ENCODE assay signal across 9 cellular contexts in genomic region chr15:40893019-40893723, GRCh38. TPM values are rescaled to one million over a fixed set of nuclear protein-coding genes. Genes with fewer than 3 reads are reported as not detected.
A peak's percentile ranks its signal among the peaks of the same experiment; 100 is the strongest.
DNase-seq lines count a peak whose midpoint lies in the region; ATAC-seq, FAIRE-seq and TF ChIP-seq lines count a peak whose summit lies in the region.
"Had no signal": no experiment of that assay in that cellular context is flagged by ENCODE, and none has a peak within 500 bp of the region (broad histone marks: within the 10 kb centered on the region; RNA-seq: fewer than 3 reads in every experiment).

No MANE protein-coding gene starts in this region.

- intact Hi-C loops in HCT116 (cut with micrococcal nuclease) = loop anchor here (5.0 kb wide), 1 partner anchor 301 kb away; the partner anchor contains the start of gene KNL1
- intact Hi-C loops in left ventricle myocardium inferior (cut with micrococcal nuclease) = no loop called here
- intact Hi-C loops in gastrocnemius medialis (cut with DNase I; ENCODE audit: low total_unique reads) = loop anchor here (5.0 to 10.0 kb wide), 4 partner anchors 88 to 371 kb away; partner anchors contain the start of genes DNAJC17, KNL1 and ZFYVE19

- no peak for TF ChIP-seq CTCF in HCT116 (IDR thresholded peaks at IDR 0.05 in 2 of 3, conservative IDR thresholded peaks at IDR 0.05 in 1 of 3; ENCODE audit: borderline replicate concordance in 1 of 3, insufficient read depth in 1 of 3, low read depth in 2 of 3, low read length in 2 of 3)
- TF ChIP-seq CTCF in left ventricle myocardium inferior (IDR thresholded peaks at IDR 0.05; ENCODE audit: borderline replicate concordance) = no peak
- TF ChIP-seq CTCF in gastrocnemius medialis (IDR thresholded peaks at IDR 0.05 in 4 of 5, conservative IDR thresholded peaks at IDR 0.05 in 1 of 5) = no peak
- TF ChIP-seq CTCF in omental fat pad (IDR thresholded peaks at IDR 0.05) = no peak

- peaks cover 7 to 26% of the 10 kb centered on the region in 2 experiments; a peak in 3 of 4 replicates for H3K4me1 ChIP-seq in HCT116 (ENCODE audit: control insufficient read depth in 1 of 2, insufficient read depth in 2 of 2, low read length in 2 of 2)
- H3K4me1 ChIP-seq in left ventricle myocardium inferior = peaks cover 32% of the 10 kb centered on the region
- peaks cover 13 to 17% of the 10 kb centered on the region in 2 donors for H3K4me1 ChIP-seq in gastrocnemius medialis
- H3K4me1 ChIP-seq in small intestine (ENCODE audit: control insufficient read depth in 2 of 2, insufficient read depth in 1 of 2, low read depth in 1 of 2, low read length in 1 of 2) = peaks cover 2% of the 10 kb centered on the region in 2 donors

- H3K4me3 ChIP-seq in HCT116 (replicated peaks in 1 of 2; ENCODE audit: low read depth in 1 of 2, low read length in 2 of 2) (no peak overlapping the region), left ventricle myocardium inferior (peak overlapping the region; percentile 83), gastrocnemius medialis (peak overlapping the region; percentile 57 to 94 (median 92)), small intestine (ENCODE audit: low read depth in 1 of 2, low read length in 2 of 2) (no peak overlapping the region)

- RAD21 ChIA-PET in HCT116 (lab: Charles Lee; ENCODE audit: low non-redundant PET in 1 of 2, low total read pairs in 2 of 2, uncharacterized antibody in 2 of 2, unreplicated experiment in 2 of 2) = interaction anchor here (0.8 to 2.4 kb wide), 10 partner anchors 13 to 110 kb away, joined by 3 to 21 read pairs (median 7); partner anchors contain the start of genes RHOV (in 1 of the 2) and SPINT1 (in 1 of the 2)

- H3K9ac ChIP-seq in HCT116 (ENCODE audit: low read length) = no peak overlapping the region

- TF ChIP-seq RAD21 in HCT116 (IDR thresholded peaks at IDR 0.05; ENCODE audit: low read depth) = no peak

- H3K36me3 ChIP-seq in HCT116 (ENCODE audit: control insufficient read depth in 1 of 2, insufficient read depth in 2 of 2, low read length in 2 of 2) (peaks cover 0 to 4% of the 10 kb centered on the region in 2 experiments; a peak in 1 of 4 replicates), left ventricle myocardium inferior (peaks cover 23% of the 10 kb centered on the region), gastrocnemius medialis (peaks cover 0 to 12% of the 10 kb centered on the region in 2 donors), small intestine (ENCODE audit: control insufficient read depth in 2 of 2, insufficient read depth in 2 of 2, low read length in 2 of 2) (peaks cover 0 to 2% of the 10 kb centered on the region in 2 donors)

- no peak for TF ChIP-seq POLR2A in HCT116 (IDR thresholded peaks at IDR 0.05; ENCODE audit: borderline replicate concordance, extremely low read depth, insufficient read depth, insufficient read length)
- TF ChIP-seq POLR2A in gastrocnemius medialis (IDR thresholded peaks at IDR 0.05) = no peak

- H3K79me2 ChIP-seq in HCT116 (ENCODE audit: insufficient read depth, low read length) = peaks cover 21% of the 10 kb centered on the region

- CTCF ChIA-PET in HCT116 (lab: Charles Lee) = interaction anchor here (0.6 to 5.4 kb wide), 28 partner anchors 13 to 1207 kb away, joined by 3 to 166 read pairs (median 6); partner anchors contain the start of genes NUSAP1, OIP5 and RHOV
- CTCF ChIA-PET in T-cell (lab: Charles Lee) = interaction anchor here (0.6 to 4.9 kb wide), 8 partner anchors 12 to 324 kb away, joined by 8 to 127 read pairs (median 29); partner anchors contain the start of genes RHOV (in 1 of the 2) and RPUSD2 (in 1 of the 2)

- H3K4me2 ChIP-seq in HCT116 (ENCODE audit: low read length) = peak overlapping the region; percentile 97; the same call in 1 of the 2 replicates

- H3K27ac Mint-ChIP-seq in T-cell = peak overlapping the region; percentile 91 to 95

- peak overlapping the region; percentile 99 for H3K4me3 Mint-ChIP-seq in T-cell

- 81 to 83% (median 83%) methylated on average over 21 to 24 of the region's 24 CpGs for WGBS in small intestine, 3 donors

- H4K20me1 ChIP-seq in HCT116 (ENCODE audit: insufficient read depth) = no peaks in the 10 kb centered on the region

- H3K4me1 Mint-ChIP-seq in T-cell = peaks cover 32 to 41% (median 33%) of the 10 kb centered on the region in 3 donors

- no peaks in the 10 kb centered on the region for H3K27me3 ChIP-seq in HCT116 (ENCODE audit: insufficient read depth, low read length)
- no peaks in the 10 kb centered on the region for H3K27me3 ChIP-seq in left ventricle myocardium inferior (ENCODE audit: low read depth)
- no peaks in the 10 kb centered on the region for H3K27me3 ChIP-seq in gastrocnemius medialis
- no peaks in the 10 kb centered on the region for H3K27me3 ChIP-seq in small intestine (ENCODE audit: control insufficient read depth in 2 of 2, insufficient read depth in 2 of 2, low read length in 2 of 2)

- H3K9me3 Mint-ChIP-seq in T-cell = no peaks in the 10 kb centered on the region

- POLR2A ChIA-PET in HCT116 (lab: Charles Lee) = interaction anchor here (0.8 to 2.4 kb wide), 6 partner anchors 17 to 214 kb away, joined by 3 to 34 read pairs (median 4); partner anchors contain the start of gene CHAC1
- POLR2A ChIA-PET in T-cell (lab: Charles Lee) = interaction anchor here (0.6 kb wide), 3 partner anchors 35 to 510 kb away, joined by 5 to 8 read pairs (median 7); no protein-coding TSS in a partner anchor

- no peaks in the 10 kb centered on the region for H3K9me3 ChIP-seq in HCT116 (ENCODE audit: control insufficient read depth in 1 of 2, insufficient read depth in 1 of 2, low read depth in 1 of 2, low read length in 2 of 2)
- H3K9me3 ChIP-seq in left ventricle myocardium inferior (replicated peaks) = no peaks in the 10 kb centered on the region
- no peaks in the 10 kb centered on the region for H3K9me3 ChIP-seq in gastrocnemius medialis
- no peaks in the 10 kb centered on the region for H3K9me3 ChIP-seq in small intestine (ENCODE audit: control insufficient read depth, low read depth)

- H2AFZ ChIP-seq in HCT116 (ENCODE audit: low read depth, low read length, poor library complexity, severe bottlenecking) = peak overlapping the region; percentile 85

- H3K27ac ChIP-seq in HCT116 (ENCODE audit: low read depth, low read length) (peak overlapping the region; percentile 7; the same call in 1 of the 2 replicates), left ventricle myocardium inferior (replicated peaks) (peak overlapping the region; percentile 90), gastrocnemius medialis (peak overlapping the region; percentile 89 to 98 (median 98)), small intestine (ENCODE audit: low read depth in 1 of 2, low read length in 1 of 2) (no peak overlapping the region)

- BruUV-seq in HCT116 (replicated peaks; lab: Mats Ljungman, UMichigan) = no TSS peak

- peaks cover 8% of the 10 kb centered on the region for H3K36me3 Mint-ChIP-seq in T-cell

- no peaks in the 10 kb centered on the region for H3K9me2 ChIP-seq in HCT116 (ENCODE audit: insufficient read depth)

- ATAC-seq in HCT116 = no peak
- ATAC-seq in T-cell (replicated peaks in 1 of 4) = no peak
- ATAC-seq in gastrocnemius medialis = no peak
- no peak for ATAC-seq in GM18870 (IDR thresholded peaks at IDR 0.05; ENCODE audit: unreplicated experiment)
- ATAC-seq in HG03520 (IDR thresholded peaks at IDR 0.05; ENCODE audit: unreplicated experiment) = no peak
- no peak for ATAC-seq in omental fat pad (ENCODE audit: low FRiP score)

- H3K27me3 Mint-ChIP-seq in T-cell = no peaks in the 10 kb centered on the region

- no peak for FAIRE-seq in small intestine (lab: Jason Lieb, UNC)

- DNase-seq in HCT116 (ENCODE audit: low read depth, low spot score) (no peak), T-cell (peak in 2 of 34 experiments; percentile 5 to 19), left ventricle myocardium inferior (no peak), gastrocnemius medialis (no peak), small intestine (no peak), omental fat pad (ENCODE audit: low spot score) (no peak)
- DNase-seq: NCI-H2171 had no signal

- in situ Hi-C loops in gastrocnemius medialis (cut with MboI; ENCODE audit: low sequenced_read_pairs in 4 of 4) = loop anchor here in 2 of 4 donors (5.0 to 25.0 kb wide), 5 partner anchors 36 to 381 kb away; partner anchors contain the start of genes KNL1 (in 2 of the 2) and RAD51 (in 1 of the 2)

TF ChIP-seq in HCT116, 20 proteins besides CTCF, POLR2A, EP300 and RAD21 (continues in another document):
- TF ChIP-seq ELF1 (IDR thresholded peaks at IDR 0.05; ENCODE audit: borderline replicate concordance, low read depth) (no peak), TCF7L2 (IDR thresholded peaks at IDR 0.05; ENCODE audit: borderline replicate concordance, extremely low read depth, insufficient read depth, insufficient read length) (no peak)

RNA-seq across cellular contexts. Expression of gene VPS18, which starts 1.1 kb away (rescaled TPM):
- total RNA-seq in HCT116 (2021; ENCODE audit: unreplicated experiment) (16.9 TPM), T-cell (10 to 100 TPM; 16.2 to 23.4 (median 21.3) TPM), left ventricle myocardium inferior (21.3 TPM), gastrocnemius medialis (10 to 100 TPM; 18.5 to 26.1 (median 19.3) TPM), omental fat pad (10 to 100 TPM; 25.2 to 32.9 (median 28.9) TPM)
- polyA plus RNA-seq in HCT116 (2012) = 9.3 and 10.0 TPM in 2 replicates
- 10 to 100 TPM in 2 of 3 donors, 1 to 10 TPM in 1; 7.6 to 11.2 (median 10.3) TPM for polyA plus RNA-seq in small intestine

RNA-seq across cellular contexts. Expression of gene RHOV, which starts 19.1 kb away (rescaled TPM):
- total RNA-seq in HCT116 (2021; ENCODE audit: unreplicated experiment) (6.0 TPM), T-cell (not detected), left ventricle myocardium inferior (not detected), gastrocnemius medialis (not detected), omental fat pad (not detected)
- polyA plus RNA-seq in HCT116 (2012) = 4.2 and 4.5 TPM in 2 replicates
- polyA plus RNA-seq in small intestine = 1 to 10 TPM in 2 of 3 donors, under 1 TPM in 1; 0.67 to 1.9 (median 1.8) TPM

RNA-seq across cellular contexts. Expression of gene DLL4, which starts 36.0 kb away (rescaled TPM):
- 1.5 TPM for total RNA-seq in HCT116 (2021; ENCODE audit: unreplicated experiment)
- polyA plus RNA-seq in HCT116 (2012) = 1.0 and 1.2 TPM in 2 replicates
- total RNA-seq in T-cell = under 1 TPM in 3 of 5 donors, not detected in 2; 0.12 to 0.25 (median 0.13) TPM
- 11.1 TPM for total RNA-seq in left ventricle myocardium inferior
- 10 to 100 TPM in 2 of 4 donors, 1 to 10 TPM in 2; 5.9 to 15.7 (median 8.9) TPM for total RNA-seq in gastrocnemius medialis
- 10 to 100 TPM in 1 of 3 donors, 1 to 10 TPM in 1, under 1 TPM in 1; 0.81 to 13.2 (median 1.3) TPM for polyA plus RNA-seq in small intestine
- 10 to 100 TPM in 2 of 4 donors, 1 to 10 TPM in 2; 5.8 to 27.6 (median 10.1) TPM for total RNA-seq in omental fat pad

RNA-seq across cellular contexts. Expression of gene SPINT1, which starts 49.3 kb away (rescaled TPM):
- 123 TPM for total RNA-seq in HCT116 (2021; ENCODE audit: unreplicated experiment)
- 142 and 165 TPM in 2 replicates for polyA plus RNA-seq in HCT116 (2012)
- 1 to 10 TPM; 1.6 to 6.6 (median 5.1) TPM for total RNA-seq in T-cell
- 0.55 TPM for total RNA-seq in left ventricle myocardium inferior
- total RNA-seq in gastrocnemius medialis = 1 to 10 TPM in 2 of 4 donors, under 1 TPM in 1, not detected in 1; 0.42 to 5.0 (median 1.0) TPM
- 100 to 1,000 TPM in 2 of 3 donors, 10 to 100 TPM in 1; 85.0 to 258 (median 170) TPM for polyA plus RNA-seq in small intestine
- 10 to 100 TPM in 2 of 4 donors, 1 to 10 TPM in 1, under 1 TPM in 1; 0.95 to 16.2 (median 11.7) TPM for total RNA-seq in omental fat pad

Comparison
In these comparisons a context has a peak if more than half of its experiments do, and no peak if none do; other contexts are left out.
1. H3K27ac ChIP-seq: peak in HCT116 (single experiment), left ventricle myocardium inferior (single experiment) and gastrocnemius medialis (4 of 4); none in small intestine (0 of 2).
2. H3K4me3 ChIP-seq: peak in left ventricle myocardium inferior (single experiment) and gastrocnemius medialis (4 of 4); none in HCT116 (0 of 2) and small intestine (0 of 2).